ENCODE assay signal across 1 cellular context in the genomic region with DNA sequence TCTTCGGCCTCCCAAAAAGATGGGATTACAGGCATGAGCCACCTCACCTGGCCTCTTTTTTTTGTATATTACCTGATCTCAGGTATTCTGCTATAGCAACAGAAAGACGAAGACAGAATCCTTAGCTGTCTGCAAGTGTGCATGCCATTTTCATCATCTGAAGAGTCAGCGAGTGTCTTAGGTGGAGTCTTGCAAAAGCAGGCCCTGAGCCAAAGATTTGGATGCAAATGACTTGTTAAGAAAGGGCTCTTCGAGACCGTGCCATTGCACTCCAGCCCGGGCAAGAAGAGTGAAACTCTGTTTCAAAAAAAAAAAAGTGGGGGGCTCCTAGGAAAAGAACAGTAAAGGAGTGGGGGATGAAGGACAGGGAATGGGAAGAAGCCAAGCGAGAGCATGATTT.
TF ChIP-seq lines count a peak whose summit lies in the region.

No MANE protein-coding gene starts in this region.

TF ChIP-seq in SK-N-SH, 30 proteins besides CTCF, POLR2A, EP300 and RAD21 (continued from another document):
- TF ChIP-seq, protein P1, sequence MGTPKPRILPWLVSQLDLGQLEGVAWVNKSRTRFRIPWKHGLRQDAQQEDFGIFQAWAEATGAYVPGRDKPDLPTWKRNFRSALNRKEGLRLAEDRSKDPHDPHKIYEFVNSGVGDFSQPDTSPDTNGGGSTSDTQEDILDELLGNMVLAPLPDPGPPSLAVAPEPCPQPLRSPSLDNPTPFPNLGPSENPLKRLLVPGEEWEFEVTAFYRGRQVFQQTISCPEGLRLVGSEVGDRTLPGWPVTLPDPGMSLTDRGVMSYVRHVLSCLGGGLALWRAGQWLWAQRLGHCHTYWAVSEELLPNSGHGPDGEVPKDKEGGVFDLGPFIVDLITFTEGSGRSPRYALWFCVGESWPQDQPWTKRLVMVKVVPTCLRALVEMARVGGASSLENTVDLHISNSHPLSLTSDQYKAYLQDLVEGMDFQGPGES (IDR thresholded peaks at IDR 0.05; ENCODE audit: low read depth, low read length) = no peak
- TF ChIP-seq SMC3 (IDR thresholded peaks at IDR 0.05; ENCODE audit: low read depth, low read length) (no peak), TEAD4 (IDR thresholded peaks at IDR 0.05; ENCODE audit: borderline replicate concordance, insufficient read depth) (no peak), JUND (IDR thresholded peaks at IDR 0.05) (no peak), FOXM1 (IDR thresholded peaks at IDR 0.05; ENCODE audit: low read depth) (no peak)
- TF ChIP-seq, protein P2, sequence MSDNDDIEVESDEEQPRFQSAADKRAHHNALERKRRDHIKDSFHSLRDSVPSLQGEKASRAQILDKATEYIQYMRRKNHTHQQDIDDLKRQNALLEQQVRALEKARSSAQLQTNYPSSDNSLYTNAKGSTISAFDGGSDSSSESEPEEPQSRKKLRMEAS (IDR thresholded peaks at IDR 0.05; ENCODE audit: low read depth) = no peak
